Comparison of ENCODE assay signal across 1 cellular context in the genomic region with DNA sequence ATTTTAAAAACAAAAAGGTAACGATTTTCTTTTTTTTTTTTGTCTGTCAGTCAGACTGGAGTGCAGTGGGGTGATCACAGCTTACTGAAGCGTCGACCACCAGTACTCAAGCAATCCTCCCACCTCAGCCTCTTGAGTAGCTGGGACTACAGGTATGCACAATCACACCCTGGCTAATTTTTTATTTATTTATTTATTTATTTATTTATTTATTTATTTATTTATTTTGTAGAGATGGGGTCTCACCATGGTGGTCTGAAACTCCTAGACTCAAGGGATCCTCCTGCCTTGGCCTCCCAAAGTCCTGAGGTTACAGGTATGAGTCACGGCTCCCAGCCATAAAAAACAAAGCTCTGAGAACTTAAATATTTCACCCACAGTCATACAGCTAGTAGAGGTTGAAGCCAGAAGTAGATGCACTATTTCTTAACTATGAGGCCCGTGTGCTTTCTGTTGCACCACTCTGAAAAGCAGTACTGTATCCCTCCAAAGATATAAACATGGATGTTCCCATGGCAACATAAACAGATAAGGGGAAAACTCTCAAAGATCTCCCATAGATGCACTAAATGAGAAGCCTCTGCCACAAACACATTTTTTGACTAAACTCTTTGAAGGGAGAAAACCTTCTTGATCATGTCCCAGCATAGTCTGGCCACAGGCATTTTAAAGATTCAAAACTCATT.
TF ChIP-seq lines count a peak whose summit lies in the region.

No MANE protein-coding gene starts in this region.

TF ChIP-seq in HEK293, 187 proteins besides CTCF, POLR2A, EP300 and RAD21 (continued from another document):
- TF ChIP-seq MEIS1 (CRISPR knock-in tag; IDR thresholded peaks at IDR 0.05; ENCODE audit: borderline replicate concordance) (no peak), YY2 (tag by site-specific recombination; IDR thresholded peaks at IDR 0.05) (no peak), REPIN1 (tag by site-specific recombination; IDR thresholded peaks at IDR 0.05; ENCODE audit: low read depth) (no peak), ZNF548 (tag by site-specific recombination; IDR thresholded peaks at IDR 0.05) (no peak), ZNF157 (tag by site-specific recombination; IDR thresholded peaks at IDR 0.05) (no peak), RBAK (tag by site-specific recombination; IDR thresholded peaks at IDR 0.05) (no peak), ZNF394 (tag by site-specific recombination; IDR thresholded peaks at IDR 0.05; ENCODE audit: borderline replicate concordance) (peak; percentile 79; the same call in 1 of the 2 replicates), ZNF426 (tag by site-specific recombination; IDR thresholded peaks at IDR 0.05) (peak; percentile 75), ZNF473 (tag by site-specific recombination; IDR thresholded peaks at IDR 0.05) (no peak), ZNF555 (tag by site-specific recombination; conservative IDR thresholded peaks at IDR 0.05) (peak; percentile 61), ZBTB8A (tag by site-specific recombination; IDR thresholded peaks at IDR 0.05) (peak; percentile 42; the same call in 1 of the 2 replicates), KLF7 (tag by site-specific recombination; IDR thresholded peaks at IDR 0.05; ENCODE audit: borderline replicate concordance) (no peak), ZNF660 (tag by site-specific recombination; IDR thresholded peaks at IDR 0.05) (no peak), ZNF785 (tag by site-specific recombination; IDR thresholded peaks at IDR 0.05) (no peak), GLI4 (tag by site-specific recombination; IDR thresholded peaks at IDR 0.05) (no peak), ZNF324 (tag by site-specific recombination; IDR thresholded peaks at IDR 0.05) (no peak), ZNF76 (tag by site-specific recombination; IDR thresholded peaks at IDR 0.05; ENCODE audit: borderline replicate concordance, low read depth) (no peak), ZNF549 (tag by site-specific recombination; IDR thresholded peaks at IDR 0.05) (no peak), ZNF214 (tag by site-specific recombination; IDR thresholded peaks at IDR 0.05; ENCODE audit: borderline replicate concordance) (no peak), SP7 (tag by site-specific recombination; IDR thresholded peaks at IDR 0.05) (no peak), HOXD13 (CRISPR knock-in tag; IDR thresholded peaks at IDR 0.05; ENCODE audit: borderline replicate concordance) (no peak)
- TF ChIP-seq, protein P1, sequence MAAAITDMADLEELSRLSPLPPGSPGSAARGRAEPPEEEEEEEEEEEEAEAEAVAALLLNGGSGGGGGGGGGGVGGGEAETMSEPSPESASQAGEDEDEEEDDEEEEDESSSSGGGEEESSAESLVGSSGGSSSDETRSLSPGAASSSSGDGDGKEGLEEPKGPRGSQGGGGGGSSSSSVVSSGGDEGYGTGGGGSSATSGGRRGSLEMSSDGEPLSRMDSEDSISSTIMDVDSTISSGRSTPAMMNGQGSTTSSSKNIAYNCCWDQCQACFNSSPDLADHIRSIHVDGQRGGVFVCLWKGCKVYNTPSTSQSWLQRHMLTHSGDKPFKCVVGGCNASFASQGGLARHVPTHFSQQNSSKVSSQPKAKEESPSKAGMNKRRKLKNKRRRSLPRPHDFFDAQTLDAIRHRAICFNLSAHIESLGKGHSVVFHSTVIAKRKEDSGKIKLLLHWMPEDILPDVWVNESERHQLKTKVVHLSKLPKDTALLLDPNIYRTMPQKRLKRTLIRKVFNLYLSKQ (tag by site-specific recombination; IDR thresholded peaks at IDR 0.05; ENCODE audit: borderline replicate concordance), result no peak
- TF ChIP-seq, protein P2, sequence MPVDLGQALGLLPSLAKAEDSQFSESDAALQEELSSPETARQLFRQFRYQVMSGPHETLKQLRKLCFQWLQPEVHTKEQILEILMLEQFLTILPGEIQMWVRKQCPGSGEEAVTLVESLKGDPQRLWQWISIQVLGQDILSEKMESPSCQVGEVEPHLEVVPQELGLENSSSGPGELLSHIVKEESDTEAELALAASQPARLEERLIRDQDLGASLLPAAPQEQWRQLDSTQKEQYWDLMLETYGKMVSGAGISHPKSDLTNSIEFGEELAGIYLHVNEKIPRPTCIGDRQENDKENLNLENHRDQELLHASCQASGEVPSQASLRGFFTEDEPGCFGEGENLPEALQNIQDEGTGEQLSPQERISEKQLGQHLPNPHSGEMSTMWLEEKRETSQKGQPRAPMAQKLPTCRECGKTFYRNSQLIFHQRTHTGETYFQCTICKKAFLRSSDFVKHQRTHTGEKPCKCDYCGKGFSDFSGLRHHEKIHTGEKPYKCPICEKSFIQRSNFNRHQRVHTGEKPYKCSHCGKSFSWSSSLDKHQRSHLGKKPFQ (tag by site-specific recombination; IDR thresholded peaks at IDR 0.05), result no peak
- TF ChIP-seq, protein P3, sequence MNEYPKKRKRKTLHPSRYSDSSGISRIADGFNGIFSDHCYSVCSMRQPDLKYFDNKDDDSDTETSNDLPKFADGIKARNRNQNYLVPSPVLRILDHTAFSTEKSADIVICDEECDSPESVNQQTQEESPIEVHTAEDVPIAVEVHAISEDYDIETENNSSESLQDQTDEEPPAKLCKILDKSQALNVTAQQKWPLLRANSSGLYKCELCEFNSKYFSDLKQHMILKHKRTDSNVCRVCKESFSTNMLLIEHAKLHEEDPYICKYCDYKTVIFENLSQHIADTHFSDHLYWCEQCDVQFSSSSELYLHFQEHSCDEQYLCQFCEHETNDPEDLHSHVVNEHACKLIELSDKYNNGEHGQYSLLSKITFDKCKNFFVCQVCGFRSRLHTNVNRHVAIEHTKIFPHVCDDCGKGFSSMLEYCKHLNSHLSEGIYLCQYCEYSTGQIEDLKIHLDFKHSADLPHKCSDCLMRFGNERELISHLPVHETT (tag by site-specific recombination; IDR thresholded peaks at IDR 0.05), result no peak
- TF ChIP-seq, protein P4, sequence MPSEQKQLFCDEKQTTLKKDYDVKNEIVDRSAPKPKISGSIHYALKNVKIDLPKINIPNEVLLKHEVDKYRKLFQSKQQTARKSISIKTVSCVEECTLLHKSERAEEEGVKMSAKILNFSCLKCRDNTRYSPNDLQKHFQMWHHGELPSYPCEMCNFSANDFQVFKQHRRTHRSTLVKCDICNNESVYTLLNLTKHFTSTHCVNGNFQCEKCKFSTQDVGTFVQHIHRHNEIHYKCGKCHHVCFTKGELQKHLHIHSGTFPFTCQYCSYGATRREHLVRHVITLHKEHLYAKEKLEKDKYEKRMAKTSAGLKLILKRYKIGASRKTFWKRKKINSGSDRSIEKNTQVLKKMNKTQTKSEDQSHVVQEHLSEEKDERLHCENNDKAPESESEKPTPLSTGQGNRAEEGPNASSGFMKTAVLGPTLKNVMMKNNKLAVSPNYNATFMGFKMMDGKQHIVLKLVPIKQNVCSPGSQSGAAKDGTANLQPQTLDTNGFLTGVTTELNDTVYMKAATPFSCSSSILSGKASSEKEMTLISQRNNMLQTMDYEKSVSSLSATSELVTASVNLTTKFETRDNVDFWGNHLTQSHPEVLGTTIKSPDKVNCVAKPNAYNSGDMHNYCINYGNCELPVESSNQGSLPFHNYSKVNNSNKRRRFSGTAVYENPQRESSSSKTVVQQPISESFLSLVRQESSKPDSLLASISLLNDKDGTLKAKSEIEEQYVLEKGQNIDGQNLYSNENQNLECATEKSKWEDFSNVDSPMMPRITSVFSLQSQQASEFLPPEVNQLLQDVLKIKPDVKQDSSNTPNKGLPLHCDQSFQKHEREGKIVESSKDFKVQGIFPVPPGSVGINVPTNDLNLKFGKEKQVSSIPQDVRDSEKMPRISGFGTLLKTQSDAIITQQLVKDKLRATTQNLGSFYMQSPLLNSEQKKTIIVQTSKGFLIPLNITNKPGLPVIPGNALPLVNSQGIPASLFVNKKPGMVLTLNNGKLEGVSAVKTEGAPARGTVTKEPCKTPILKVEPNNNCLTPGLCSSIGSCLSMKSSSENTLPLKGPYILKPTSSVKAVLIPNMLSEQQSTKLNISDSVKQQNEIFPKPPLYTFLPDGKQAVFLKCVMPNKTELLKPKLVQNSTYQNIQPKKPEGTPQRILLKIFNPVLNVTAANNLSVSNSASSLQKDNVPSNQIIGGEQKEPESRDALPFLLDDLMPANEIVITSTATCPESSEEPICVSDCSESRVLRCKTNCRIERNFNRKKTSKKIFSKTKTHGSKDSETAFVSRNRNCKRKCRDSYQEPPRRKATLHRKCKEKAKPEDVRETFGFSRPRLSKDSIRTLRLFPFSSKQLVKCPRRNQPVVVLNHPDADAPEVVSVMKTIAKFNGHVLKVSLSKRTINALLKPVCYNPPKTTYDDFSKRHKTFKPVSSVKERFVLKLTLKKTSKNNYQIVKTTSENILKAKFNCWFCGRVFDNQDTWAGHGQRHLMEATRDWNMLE (tag by site-specific recombination; conservative IDR thresholded peaks at IDR 0.05; ENCODE audit: low read depth), result peak; percentile 78
- TF ChIP-seq, protein P5, sequence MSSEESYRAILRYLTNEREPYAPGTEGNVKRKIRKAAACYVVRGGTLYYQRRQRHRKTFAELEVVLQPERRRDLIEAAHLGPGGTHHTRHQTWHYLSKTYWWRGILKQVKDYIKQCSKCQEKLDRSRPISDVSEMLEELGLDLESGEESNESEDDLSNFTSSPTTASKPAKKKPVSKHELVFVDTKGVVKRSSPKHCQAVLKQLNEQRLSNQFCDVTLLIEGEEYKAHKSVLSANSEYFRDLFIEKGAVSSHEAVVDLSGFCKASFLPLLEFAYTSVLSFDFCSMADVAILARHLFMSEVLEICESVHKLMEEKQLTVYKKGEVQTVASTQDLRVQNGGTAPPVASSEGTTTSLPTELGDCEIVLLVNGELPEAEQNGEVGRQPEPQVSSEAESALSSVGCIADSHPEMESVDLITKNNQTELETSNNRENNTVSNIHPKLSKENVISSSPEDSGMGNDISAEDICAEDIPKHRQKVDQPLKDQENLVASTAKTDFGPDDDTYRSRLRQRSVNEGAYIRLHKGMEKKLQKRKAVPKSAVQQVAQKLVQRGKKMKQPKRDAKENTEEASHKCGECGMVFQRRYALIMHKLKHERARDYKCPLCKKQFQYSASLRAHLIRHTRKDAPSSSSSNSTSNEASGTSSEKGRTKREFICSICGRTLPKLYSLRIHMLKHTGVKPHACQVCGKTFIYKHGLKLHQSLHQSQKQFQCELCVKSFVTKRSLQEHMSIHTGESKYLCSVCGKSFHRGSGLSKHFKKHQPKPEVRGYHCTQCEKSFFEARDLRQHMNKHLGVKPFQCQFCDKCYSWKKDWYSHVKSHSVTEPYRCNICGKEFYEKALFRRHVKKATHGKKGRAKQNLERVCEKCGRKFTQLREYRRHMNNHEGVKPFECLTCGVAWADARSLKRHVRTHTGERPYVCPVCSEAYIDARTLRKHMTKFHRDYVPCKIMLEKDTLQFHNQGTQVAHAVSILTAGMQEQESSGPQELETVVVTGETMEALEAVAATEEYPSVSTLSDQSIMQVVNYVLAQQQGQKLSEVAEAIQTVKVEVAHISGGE (tag by site-specific recombination; conservative IDR thresholded peaks at IDR 0.05; ENCODE audit: low read depth), result peak; percentile 74
- TF ChIP-seq, protein P6, sequence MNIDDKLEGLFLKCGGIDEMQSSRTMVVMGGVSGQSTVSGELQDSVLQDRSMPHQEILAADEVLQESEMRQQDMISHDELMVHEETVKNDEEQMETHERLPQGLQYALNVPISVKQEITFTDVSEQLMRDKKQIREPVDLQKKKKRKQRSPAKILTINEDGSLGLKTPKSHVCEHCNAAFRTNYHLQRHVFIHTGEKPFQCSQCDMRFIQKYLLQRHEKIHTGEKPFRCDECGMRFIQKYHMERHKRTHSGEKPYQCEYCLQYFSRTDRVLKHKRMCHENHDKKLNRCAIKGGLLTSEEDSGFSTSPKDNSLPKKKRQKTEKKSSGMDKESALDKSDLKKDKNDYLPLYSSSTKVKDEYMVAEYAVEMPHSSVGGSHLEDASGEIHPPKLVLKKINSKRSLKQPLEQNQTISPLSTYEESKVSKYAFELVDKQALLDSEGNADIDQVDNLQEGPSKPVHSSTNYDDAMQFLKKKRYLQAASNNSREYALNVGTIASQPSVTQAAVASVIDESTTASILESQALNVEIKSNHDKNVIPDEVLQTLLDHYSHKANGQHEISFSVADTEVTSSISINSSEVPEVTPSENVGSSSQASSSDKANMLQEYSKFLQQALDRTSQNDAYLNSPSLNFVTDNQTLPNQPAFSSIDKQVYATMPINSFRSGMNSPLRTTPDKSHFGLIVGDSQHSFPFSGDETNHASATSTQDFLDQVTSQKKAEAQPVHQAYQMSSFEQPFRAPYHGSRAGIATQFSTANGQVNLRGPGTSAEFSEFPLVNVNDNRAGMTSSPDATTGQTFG (tag by site-specific recombination; IDR thresholded peaks at IDR 0.05; ENCODE audit: borderline replicate concordance), result no peak
